ENCODE assay signal across 8 cellular contexts in genomic region chr10:6920072-6921019, GRCh38.
DNase-seq lines count a peak whose midpoint lies in the region; ATAC-seq and TF ChIP-seq lines count a peak whose summit lies in the region.

No MANE protein-coding gene starts in this region.

- no peaks in the 10 kb centered on the region for H3K36me3 Mint-ChIP-seq in activated CD8-positive, alpha-beta T cell treated with anti-CD3 and anti-CD28 coated beads, Interleukin-2, amount 10 ng/mL, durations not matched to agents 7 days and 5 days (ENCODE audit: low read depth)
- H3K36me3 Mint-ChIP-seq in effector memory CD8-positive, alpha-beta T cell (ENCODE audit: insufficient read depth): no peaks in the 10 kb centered on the region

- POLR2A ChIA-PET in activated CD8-positive, alpha-beta T cell treated with anti-CD3 and anti-CD28 coated beads, Interleukin-2, amount 10 ng/mL, durations not matched to agents 7 days and 5 days (lab: Charles Lee): interaction anchor here (0.6 kb wide), 1 partner anchor 25 kb away, joined by 4 read pairs; no protein-coding TSS in a partner anchor

- peaks cover 4% of the 10 kb centered on the region for H3K27me3 Mint-ChIP-seq in activated CD8-positive, alpha-beta T cell treated with anti-CD3 and anti-CD28 coated beads, Interleukin-2, amount 10 ng/mL, durations not matched to agents 7 days and 5 days (ENCODE audit: low read depth)
- no peaks in the 10 kb centered on the region for H3K27me3 Mint-ChIP-seq in effector memory CD8-positive, alpha-beta T cell

- H3K9me3 ChIP-seq in mucosa of descending colon: no peaks in the 10 kb centered on the region

- TF ChIP-seq CTCF in mucosa of descending colon (IDR thresholded peaks at IDR 0.05): peak; percentile 47

- no peak overlapping the region for H3K4me3 Mint-ChIP-seq in activated CD8-positive, alpha-beta T cell treated with anti-CD3 and anti-CD28 coated beads, Interleukin-2, amount 10 ng/mL, durations not matched to agents 7 days and 5 days
- peak overlapping the region; percentile 63 to 66 for H3K4me3 Mint-ChIP-seq in effector memory CD8-positive, alpha-beta T cell

- peaks cover 34% of the 10 kb centered on the region for H3K4me1 Mint-ChIP-seq in activated CD8-positive, alpha-beta T cell treated with anti-CD3 and anti-CD28 coated beads, Interleukin-2, amount 10 ng/mL, durations not matched to agents 7 days and 5 days (ENCODE audit: low read depth)
- H3K4me1 Mint-ChIP-seq in effector memory CD8-positive, alpha-beta T cell (ENCODE audit: low read depth in 2 of 2): peaks cover 23 to 30% of the 10 kb centered on the region in 2 donors

- intact Hi-C loops in mucosa of descending colon (cut with DNase I, micrococcal nuclease): no loop called here

- peak; percentile 87 for DNase-seq in NK-92 treated with Interleukin-12 subunit alpha and Interleukin-12 subunit beta, amount 100 ng/mL, for 24 hours (lab: John Stamatoyannopoulos, UW)
- DNase-seq in NK-92 (lab: John Stamatoyannopoulos, UW; ENCODE audit: unreplicated experiment) (no peak), NCI-H524 treated with DMSO at 0.1 percent for 48 hours (lab: John Stamatoyannopoulos, UW) (peak; percentile 60), mucosa of descending colon (peak; percentile 71 to 77 (median 74))
- peak; percentile 88 for DNase-seq in activated CD8-positive, alpha-beta T cell treated with anti-CD3 and anti-CD28 coated beads, Interleukin-2, amount 10 ng/mL, durations not matched to agents 7 days and 5 days
- DNase-seq in effector memory CD8-positive, alpha-beta T cell: peak; percentile 69 to 73 (median 73)
- DNase-seq in stimulated activated CD8-positive, alpha-beta memory T cell treated with anti-CD3 and anti-CD28 coated beads, Interleukin-4, amount 100 ng/mL, for 48 hours: peak; percentile 85

- H3K27ac Mint-ChIP-seq in activated CD8-positive, alpha-beta T cell treated with anti-CD3 and anti-CD28 coated beads, Interleukin-2, amount 10 ng/mL, durations not matched to agents 7 days and 5 days: no peak overlapping the region
- H3K27ac Mint-ChIP-seq in effector memory CD8-positive, alpha-beta T cell: peak overlapping the region in 1 of 2 donors; percentile 35

- CTCF ChIA-PET in activated CD8-positive, alpha-beta T cell treated with anti-CD3 and anti-CD28 coated beads, Interleukin-2, amount 10 ng/mL, durations not matched to agents 7 days and 5 days (lab: Charles Lee): interaction anchor here (0.6 to 4.6 kb wide), 72 partner anchors 8 to 767 kb away, joined by 3 to 63 read pairs (median 4); partner anchors contain the start of gene SFMBT2

- no peak overlapping the region for H3K4me3 ChIP-seq in mucosa of descending colon

- no peaks in the 10 kb centered on the region for H3K36me3 ChIP-seq in mucosa of descending colon (ENCODE audit: low read depth)

- ATAC-seq in HG02870 (IDR thresholded peaks at IDR 0.05; ENCODE audit: unreplicated experiment) (peak; percentile 98), mucosa of descending colon (peak; percentile 89)
- peak; percentile 99 for ATAC-seq in activated CD8-positive, alpha-beta T cell treated with anti-CD3 and anti-CD28 coated beads, Interleukin-2, amount 10 ng/mL, durations not matched to agents 7 days and 5 days
- ATAC-seq in effector memory CD8-positive, alpha-beta T cell (replicated peaks): peak; percentile 99

- no peaks in the 10 kb centered on the region for H3K9me3 Mint-ChIP-seq in activated CD8-positive, alpha-beta T cell treated with anti-CD3 and anti-CD28 coated beads, Interleukin-2, amount 10 ng/mL, durations not matched to agents 7 days and 5 days (ENCODE audit: insufficient read depth)
- no peaks in the 10 kb centered on the region for H3K9me3 Mint-ChIP-seq in effector memory CD8-positive, alpha-beta T cell

- no peaks in the 10 kb centered on the region for H3K4me1 ChIP-seq in mucosa of descending colon (ENCODE audit: low read depth)
